1 cellular context compared by ENCODE assay signal in the genomic region with DNA sequence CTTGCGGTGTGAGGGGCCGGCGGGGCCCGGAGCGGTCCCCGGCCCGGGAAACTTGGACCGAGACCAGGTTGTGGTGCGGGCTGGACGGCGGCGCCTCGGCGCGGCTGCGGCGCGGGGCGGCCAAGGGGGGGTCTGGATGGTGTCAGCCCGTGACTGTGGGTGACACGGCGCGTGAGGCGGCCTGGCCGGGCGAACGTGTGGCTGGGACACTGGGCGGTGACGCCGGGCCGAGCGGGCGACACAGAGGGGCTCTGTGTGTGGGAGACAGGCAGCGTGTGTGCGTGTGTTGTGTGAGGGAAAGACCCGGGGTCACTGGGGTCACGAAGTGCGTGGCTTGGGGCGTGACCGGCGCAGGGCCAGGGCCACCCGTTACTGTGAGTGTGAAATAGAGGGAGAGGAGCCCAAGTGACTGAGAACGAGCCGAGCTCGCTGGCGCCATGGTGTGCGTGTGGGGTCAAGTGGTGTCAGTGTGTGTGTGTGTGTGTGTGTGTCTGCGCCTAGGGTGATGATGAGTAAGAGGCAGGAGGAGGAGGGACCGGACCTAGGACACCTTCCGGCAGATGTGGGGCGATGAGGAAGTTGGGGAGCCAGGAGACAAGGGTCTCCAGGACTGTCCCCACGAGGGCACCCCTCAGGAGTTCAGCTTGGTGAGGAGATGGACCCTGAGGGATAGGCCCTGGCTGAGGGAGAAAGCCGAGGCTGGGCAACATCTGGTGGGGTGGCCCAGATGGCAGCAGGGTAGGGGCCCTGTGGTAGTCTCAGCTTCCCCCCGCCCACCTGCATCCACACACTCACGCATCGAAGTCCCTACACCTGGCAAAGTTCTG.
TF ChIP-seq lines count a peak whose summit lies in the region.

No MANE protein-coding gene starts in this region.

TF ChIP-seq in K562, 482 proteins besides CTCF, POLR2A, EP300 and RAD21 (continued from another document and continues in another):
- TF ChIP-seq, protein P1, sequence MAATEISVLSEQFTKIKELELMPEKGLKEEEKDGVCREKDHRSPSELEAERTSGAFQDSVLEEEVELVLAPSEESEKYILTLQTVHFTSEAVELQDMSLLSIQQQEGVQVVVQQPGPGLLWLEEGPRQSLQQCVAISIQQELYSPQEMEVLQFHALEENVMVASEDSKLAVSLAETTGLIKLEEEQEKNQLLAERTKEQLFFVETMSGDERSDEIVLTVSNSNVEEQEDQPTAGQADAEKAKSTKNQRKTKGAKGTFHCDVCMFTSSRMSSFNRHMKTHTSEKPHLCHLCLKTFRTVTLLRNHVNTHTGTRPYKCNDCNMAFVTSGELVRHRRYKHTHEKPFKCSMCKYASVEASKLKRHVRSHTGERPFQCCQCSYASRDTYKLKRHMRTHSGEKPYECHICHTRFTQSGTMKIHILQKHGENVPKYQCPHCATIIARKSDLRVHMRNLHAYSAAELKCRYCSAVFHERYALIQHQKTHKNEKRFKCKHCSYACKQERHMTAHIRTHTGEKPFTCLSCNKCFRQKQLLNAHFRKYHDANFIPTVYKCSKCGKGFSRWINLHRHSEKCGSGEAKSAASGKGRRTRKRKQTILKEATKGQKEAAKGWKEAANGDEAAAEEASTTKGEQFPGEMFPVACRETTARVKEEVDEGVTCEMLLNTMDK (IDR thresholded peaks at IDR 0.05; ENCODE audit: borderline replicate concordance, insufficient read depth, low read depth, low read length, poor library complexity, severe bottlenecking) = no peak
- TF ChIP-seq, protein P2, sequence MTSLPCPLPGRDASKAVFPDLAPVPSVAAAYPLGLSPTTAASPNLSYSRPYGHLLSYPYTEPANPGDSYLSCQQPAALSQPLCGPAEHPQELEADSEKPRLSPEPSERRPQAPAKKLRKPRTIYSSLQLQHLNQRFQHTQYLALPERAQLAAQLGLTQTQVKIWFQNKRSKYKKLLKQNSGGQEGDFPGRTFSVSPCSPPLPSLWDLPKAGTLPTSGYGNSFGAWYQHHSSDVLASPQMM (CRISPR knock-in tag; IDR thresholded peaks at IDR 0.05) = no peak
- TF ChIP-seq FIP1L1 (IDR thresholded peaks at IDR 0.05; ENCODE audit: low read depth, low read length, poor library complexity, severe bottlenecking) = peak; percentile 75
- peak; percentile 26; the same call in 1 of the 2 replicates for TF ChIP-seq PHF8 (IDR thresholded peaks at IDR 0.05; ENCODE audit: borderline replicate concordance, low read length)
- no peak for TF ChIP-seq HINFP (tag; conservative IDR thresholded peaks at IDR 0.05; ENCODE audit: low read depth)
- no peak for TF ChIP-seq LCOR (CRISPR knock-in tag; IDR thresholded peaks at IDR 0.05)
- no peak for TF ChIP-seq ZNF668 (CRISPR knock-in tag; IDR thresholded peaks at IDR 0.05)
- no peak for TF ChIP-seq RBM34 (IDR thresholded peaks at IDR 0.05; ENCODE audit: borderline replicate concordance, insufficient read depth, low read length)
- TF ChIP-seq TCF7L2 (IDR thresholded peaks at IDR 0.05; ENCODE audit: low read depth, low read length) = no peak
- TF ChIP-seq ZBTB2 (IDR thresholded peaks at IDR 0.05) = peak; percentile 83
- TF ChIP-seq SNAPC5 (CRISPR knock-in tag; IDR thresholded peaks at IDR 0.05) = no peak
- TF ChIP-seq ARID1B (IDR thresholded peaks at IDR 0.05) = peak; percentile 85
- TF ChIP-seq, protein P3, sequence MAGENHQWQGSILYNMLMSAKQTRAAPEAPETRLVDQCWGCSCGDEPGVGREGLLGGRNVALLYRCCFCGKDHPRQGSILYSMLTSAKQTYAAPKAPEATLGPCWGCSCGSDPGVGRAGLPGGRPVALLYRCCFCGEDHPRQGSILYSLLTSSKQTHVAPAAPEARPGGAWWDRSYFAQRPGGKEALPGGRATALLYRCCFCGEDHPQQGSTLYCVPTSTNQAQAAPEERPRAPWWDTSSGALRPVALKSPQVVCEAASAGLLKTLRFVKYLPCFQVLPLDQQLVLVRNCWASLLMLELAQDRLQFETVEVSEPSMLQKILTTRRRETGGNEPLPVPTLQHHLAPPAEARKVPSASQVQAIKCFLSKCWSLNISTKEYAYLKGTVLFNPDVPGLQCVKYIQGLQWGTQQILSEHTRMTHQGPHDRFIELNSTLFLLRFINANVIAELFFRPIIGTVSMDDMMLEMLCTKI (IDR thresholded peaks at IDR 0.05; ENCODE audit: partially characterized antibody) = no peak
- TF ChIP-seq, protein P4, sequence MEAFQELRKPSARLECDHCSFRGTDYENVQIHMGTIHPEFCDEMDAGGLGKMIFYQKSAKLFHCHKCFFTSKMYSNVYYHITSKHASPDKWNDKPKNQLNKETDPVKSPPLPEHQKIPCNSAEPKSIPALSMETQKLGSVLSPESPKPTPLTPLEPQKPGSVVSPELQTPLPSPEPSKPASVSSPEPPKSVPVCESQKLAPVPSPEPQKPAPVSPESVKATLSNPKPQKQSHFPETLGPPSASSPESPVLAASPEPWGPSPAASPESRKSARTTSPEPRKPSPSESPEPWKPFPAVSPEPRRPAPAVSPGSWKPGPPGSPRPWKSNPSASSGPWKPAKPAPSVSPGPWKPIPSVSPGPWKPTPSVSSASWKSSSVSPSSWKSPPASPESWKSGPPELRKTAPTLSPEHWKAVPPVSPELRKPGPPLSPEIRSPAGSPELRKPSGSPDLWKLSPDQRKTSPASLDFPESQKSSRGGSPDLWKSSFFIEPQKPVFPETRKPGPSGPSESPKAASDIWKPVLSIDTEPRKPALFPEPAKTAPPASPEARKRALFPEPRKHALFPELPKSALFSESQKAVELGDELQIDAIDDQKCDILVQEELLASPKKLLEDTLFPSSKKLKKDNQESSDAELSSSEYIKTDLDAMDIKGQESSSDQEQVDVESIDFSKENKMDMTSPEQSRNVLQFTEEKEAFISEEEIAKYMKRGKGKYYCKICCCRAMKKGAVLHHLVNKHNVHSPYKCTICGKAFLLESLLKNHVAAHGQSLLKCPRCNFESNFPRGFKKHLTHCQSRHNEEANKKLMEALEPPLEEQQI (IDR thresholded peaks at IDR 0.05) = no peak
- no peak for TF ChIP-seq BACH1 (tag; IDR thresholded peaks at IDR 0.05)
- TF ChIP-seq, protein P5, sequence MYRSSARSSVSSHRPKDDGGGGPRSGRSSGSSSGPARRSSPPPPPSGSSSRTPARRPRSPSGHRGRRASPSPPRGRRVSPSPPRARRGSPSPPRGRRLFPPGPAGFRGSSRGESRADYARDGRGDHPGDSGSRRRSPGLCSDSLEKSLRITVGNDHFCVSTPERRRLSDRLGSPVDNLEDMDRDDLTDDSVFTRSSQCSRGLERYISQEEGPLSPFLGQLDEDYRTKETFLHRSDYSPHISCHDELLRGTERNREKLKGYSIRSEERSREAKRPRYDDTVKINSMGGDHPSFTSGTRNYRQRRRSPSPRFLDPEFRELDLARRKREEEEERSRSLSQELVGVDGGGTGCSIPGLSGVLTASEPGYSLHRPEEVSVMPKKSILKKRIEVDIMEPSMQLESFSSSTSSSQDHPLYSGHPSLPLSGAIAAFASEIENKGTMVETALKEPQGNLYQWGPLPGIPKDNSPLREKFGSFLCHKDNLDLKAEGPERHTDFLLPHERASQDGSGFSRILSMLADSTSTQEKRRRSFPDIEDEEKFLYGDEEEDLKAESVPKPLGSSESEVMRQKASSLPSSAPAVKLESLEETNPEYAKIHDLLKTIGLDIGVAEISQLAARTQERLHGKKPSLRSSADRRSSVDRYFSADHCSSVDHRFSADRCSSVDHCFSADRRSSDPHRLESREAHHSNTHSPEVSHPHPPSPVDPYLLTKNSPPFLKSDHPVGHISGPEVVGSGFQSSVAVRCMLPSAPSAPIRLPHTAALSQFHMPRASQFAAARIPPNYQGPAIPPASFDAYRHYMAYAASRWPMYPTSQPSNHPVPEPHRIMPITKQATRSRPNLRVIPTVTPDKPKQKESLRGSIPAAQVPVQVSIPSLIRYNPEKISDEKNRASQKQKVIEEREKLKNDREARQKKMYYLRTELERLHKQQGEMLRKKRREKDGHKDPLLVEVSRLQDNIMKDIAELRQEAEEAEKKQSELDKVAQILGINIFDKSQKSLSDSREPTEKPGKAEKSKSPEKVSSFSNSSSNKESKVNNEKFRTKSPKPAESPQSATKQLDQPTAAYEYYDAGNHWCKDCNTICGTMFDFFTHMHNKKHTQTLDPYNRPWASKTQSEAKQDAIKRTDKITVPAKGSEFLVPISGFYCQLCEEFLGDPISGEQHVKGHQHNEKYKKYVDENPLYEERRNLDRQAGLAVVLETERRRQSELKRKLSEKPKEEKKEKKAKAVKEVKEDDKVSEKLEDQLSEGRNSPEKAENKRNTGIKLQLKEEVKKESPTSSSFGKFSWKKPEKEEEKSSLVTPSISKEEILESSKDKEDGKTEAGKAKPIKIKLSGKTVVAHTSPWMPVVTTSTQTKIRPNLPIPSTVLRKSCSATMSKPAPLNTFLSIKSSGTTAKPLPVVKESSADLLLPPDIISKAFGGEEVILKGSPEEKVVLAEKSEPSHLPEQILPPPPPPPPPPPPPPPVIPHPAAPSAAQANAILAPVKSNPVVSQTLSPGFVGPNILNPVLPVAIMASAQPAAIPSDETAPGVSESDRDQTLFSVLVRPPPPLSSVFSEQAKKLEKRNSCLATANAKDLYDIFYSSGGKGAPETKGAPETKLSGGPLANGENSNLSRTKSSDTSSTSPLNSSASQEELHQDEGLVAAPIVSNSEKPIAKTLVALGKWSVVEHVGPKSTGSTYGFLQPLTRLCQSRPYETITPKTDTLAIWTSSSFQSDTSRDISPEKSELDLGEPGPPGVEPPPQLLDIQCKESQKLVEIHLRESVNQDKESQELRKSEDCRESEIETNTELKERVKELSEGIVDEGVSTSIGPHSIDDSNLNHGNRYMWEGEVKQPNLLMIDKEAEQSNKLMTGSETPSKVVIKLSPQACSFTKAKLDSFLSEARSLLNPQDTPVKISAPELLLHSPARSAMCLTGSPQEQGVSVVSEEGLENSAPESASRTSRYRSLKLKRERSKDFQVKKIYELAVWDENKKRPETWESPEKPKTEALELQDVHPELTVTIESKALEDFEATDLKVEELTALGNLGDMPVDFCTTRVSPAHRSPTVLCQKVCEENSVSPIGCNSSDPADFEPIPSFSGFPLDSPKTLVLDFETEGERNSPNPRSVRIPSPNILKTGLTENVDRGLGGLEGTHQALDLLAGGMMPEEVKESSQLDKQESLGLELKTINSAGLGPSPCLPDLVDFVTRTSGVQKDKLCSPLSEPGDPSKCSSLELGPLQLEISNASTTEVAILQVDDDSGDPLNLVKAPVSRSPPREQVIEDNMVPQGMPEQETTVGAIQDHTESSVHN (IDR thresholded peaks at IDR 0.05; ENCODE audit: borderline replicate concordance in 1 of 2, low read depth in 1 of 2) = no peak
- peak; percentile 47; the same call in 1 of the 2 replicates for TF ChIP-seq MBD2 (IDR thresholded peaks at IDR 0.05; ENCODE audit: borderline replicate concordance, low read depth)
- no peak for TF ChIP-seq TARDBP (IDR thresholded peaks at IDR 0.05)
- TF ChIP-seq FOXM1 (IDR thresholded peaks at IDR 0.05; ENCODE audit: low read depth) = no peak
- no peak for TF ChIP-seq FOXM1 (CRISPR knock-in tag; IDR thresholded peaks at IDR 0.05; ENCODE audit: low read depth)
- no peak for TF ChIP-seq HMBOX1 (IDR thresholded peaks at IDR 0.05)
- TF ChIP-seq ZBTB17 (CRISPR knock-in tag; IDR thresholded peaks at IDR 0.05) = no peak
- no peak for TF ChIP-seq ZNF695 (CRISPR knock-in tag; IDR thresholded peaks at IDR 0.05)
- TF ChIP-seq ZNF518B (CRISPR knock-in tag; IDR thresholded peaks at IDR 0.05) = no peak
